In genomic region chr6:44246663-44247337, GRCh38 we compare ENCODE assay signal across 8 cellular contexts. TPM values are rescaled to one million over a fixed set of nuclear protein-coding genes. Genes with fewer than 3 reads are reported as not detected.
A peak's percentile ranks its signal among the peaks of the same experiment; 100 is the strongest.
DNase-seq lines count a peak whose midpoint lies in the region; ATAC-seq and TF ChIP-seq lines count a peak whose summit lies in the region.

TSS of gene HSP90AB1 (plus strand) at chr6:44247101. CDS start at chr6:44248630, 1,529 bp downstream.

- H4K20me1 ChIP-seq in PC-3 (ENCODE audit: low read length): peaks cover 48% of the 10 kb centered on the region

- H3F3A ChIP-seq in PC-3 (ENCODE audit: low read length, unreplicated experiment): peaks cover 38% of the 10 kb centered on the region

- intact Hi-C loops in PC-3 (cut with micrococcal nuclease): no loop called here

- H3K36me3 Mint-ChIP-seq in activated T-cell treated with anti-CD3 and anti-CD28 coated beads, Interleukin-2, amount 50 U/mL, for 24 hours (ENCODE audit: low read depth): peaks cover 55% of the 10 kb centered on the region

- peak within 1 kb of the TSS; percentile 100 for H3K4me3 ChIP-seq in Jurkat, Clone E6-1 (ENCODE audit: low read length)
- H3K4me3 ChIP-seq in PC-3 (ENCODE audit: low read length): peak within 1 kb of the TSS; percentile 99
- peak within 1 kb of the TSS; percentile 67 to 88 for H3K4me3 ChIP-seq in esophagus (ENCODE audit: low read depth in 1 of 2, low read length in 2 of 2)
- H3K4me3 ChIP-seq in muscle layer of colon (ENCODE audit: low read depth in 1 of 2, low read length in 2 of 2): peak within 1 kb of the TSS; percentile 85 to 94

- H3K36me3 ChIP-seq in PC-3 (ENCODE audit: low read depth, low read length): peaks cover 46% of the 10 kb centered on the region
- peaks cover 13 to 15% of the 10 kb centered on the region in 2 donors for H3K36me3 ChIP-seq in esophagus (ENCODE audit: control insufficient read depth in 2 of 2, insufficient read depth in 2 of 2, low read length in 1 of 2)
- peaks cover 33% of the 10 kb centered on the region for H3K36me3 ChIP-seq in muscle layer of colon (ENCODE audit: insufficient read depth, low read length)

- peak within 1 kb of the TSS; percentile 100 for H3K27ac Mint-ChIP-seq in activated T-cell treated with anti-CD3 and anti-CD28 coated beads, Interleukin-2, amount 50 U/mL, for 24 hours

- CTCF ChIA-PET in PC-3 (lab: Charles Lee): interaction anchor here (1.0 kb wide), 1 partner anchor 10 kb away, joined by 6 read pairs; no protein-coding TSS in a partner anchor

- TF ChIP-seq CTCF in PC-3 (conservative IDR thresholded peaks at IDR 0.05; ENCODE audit: low read depth, low read length): no peak

- 0% methylated on average over 34 of the region's 34 CpGs for WGBS in esophagus, 2 donors

- H3K4me2 ChIP-seq in PC-3 (ENCODE audit: low read length): peak within 1 kb of the TSS; percentile 90

- peaks cover 51% of the 10 kb centered on the region for H3K79me2 ChIP-seq in PC-3 (ENCODE audit: low read length)

- H3K9ac ChIP-seq in PC-3 (ENCODE audit: low read length): peak within 1 kb of the TSS; percentile 96
- H3K9ac ChIP-seq in muscle layer of colon (ENCODE audit: low read length): peak within 1 kb of the TSS; percentile 73

- no TSS peak for BruUV-seq in PC-3 (replicated peaks; lab: Mats Ljungman, UMichigan)

- H3K27me3 Mint-ChIP-seq in activated T-cell treated with anti-CD3 and anti-CD28 coated beads, Interleukin-2, amount 50 U/mL, for 24 hours: no peaks in the 10 kb centered on the region

- ATAC-seq in GM21717 (IDR thresholded peaks at IDR 0.05; ENCODE audit: unreplicated experiment) (peak; percentile 61), PC-3 (peak; percentile 73)

- no peaks in the 10 kb centered on the region for H3K9me3 ChIP-seq in PC-3 (ENCODE audit: low read length)
- H3K9me3 ChIP-seq in esophagus (ENCODE audit: control insufficient read depth in 2 of 2, insufficient read depth in 1 of 2, low read depth in 1 of 2, low read length in 1 of 2): no peaks in the 10 kb centered on the region
- no peaks in the 10 kb centered on the region for H3K9me3 ChIP-seq in muscle layer of colon (ENCODE audit: low read length)

- POLR2A ChIA-PET in PC-3 (lab: Charles Lee; ENCODE audit: unreplicated experiment): interaction anchor here (0.5 to 2.1 kb wide), 4 partner anchors 9 to 205 kb away, joined by 3 to 10 read pairs (median 4); partner anchors contain the start of gene CDC5L

- H3K4me1 Mint-ChIP-seq in activated T-cell treated with anti-CD3 and anti-CD28 coated beads, Interleukin-2, amount 50 U/mL, for 24 hours (ENCODE audit: low read depth): peaks cover 48% of the 10 kb centered on the region

- H3K4me1 ChIP-seq in PC-3 (ENCODE audit: insufficient read depth, low read length): peaks cover 39% of the 10 kb centered on the region
- H3K4me1 ChIP-seq in esophagus (ENCODE audit: control insufficient read depth in 2 of 2, insufficient read depth in 2 of 2, low read length in 1 of 2): peaks cover 0 to 4% of the 10 kb centered on the region in 2 donors
- H3K4me1 ChIP-seq in muscle layer of colon (ENCODE audit: insufficient read depth, low read length): peaks cover 16% of the 10 kb centered on the region

- H3K4me3 Mint-ChIP-seq in activated T-cell treated with anti-CD3 and anti-CD28 coated beads, Interleukin-2, amount 50 U/mL, for 24 hours: peak within 1 kb of the TSS; percentile 98

- H3K9me3 Mint-ChIP-seq in activated T-cell treated with anti-CD3 and anti-CD28 coated beads, Interleukin-2, amount 50 U/mL, for 24 hours: no peaks in the 10 kb centered on the region

- H3K9me2 ChIP-seq in PC-3 (replicated peaks; ENCODE audit: low read length): no peaks in the 10 kb centered on the region

- peak; percentile 94 for DNase-seq in DMS53 treated with DMSO at 0.1 percent for 48 hours (lab: John Stamatoyannopoulos, UW; ENCODE audit: unreplicated experiment)
- peak; percentile 99 for DNase-seq in Jurkat, Clone E6-1 (ENCODE audit: low read depth, low spot score)
- peak; percentile 98 for DNase-seq in PC-3
- DNase-seq in activated T-cell treated with anti-CD3 and anti-CD28 coated beads, Interleukin-2, amount 50 U/mL, for 24 hours: peak; percentile 96
- DNase-seq in stimulated activated CD8-positive, alpha-beta memory T cell treated with anti-CD3 and anti-CD28 coated beads, Interleukin-7, amount 100 ng/mL, for 1 hour (ENCODE audit: low read depth in 2 of 2): peak; percentile 86 to 87

- H3K27ac ChIP-seq in PC-3 (ENCODE audit: low read length): peak within 1 kb of the TSS; percentile 61
- peak within 1 kb of the TSS; percentile 97 to 100 for H3K27ac ChIP-seq in esophagus (ENCODE audit: low read depth in 2 of 2, low read length in 1 of 2)
- H3K27ac ChIP-seq in muscle layer of colon (ENCODE audit: low read depth, low read length): peak within 1 kb of the TSS; percentile 97

- H3K27me3 ChIP-seq in PC-3 (ENCODE audit: low read length) (no peaks in the 10 kb centered on the region), esophagus (ENCODE audit: control insufficient read depth in 1 of 2, insufficient read depth in 2 of 2, low read length in 2 of 2) (no peaks in the 10 kb centered on the region), muscle layer of colon (ENCODE audit: control insufficient read depth in 1 of 2, insufficient read depth in 2 of 2, low read length in 2 of 2) (no peaks in the 10 kb centered on the region)

- peak within 1 kb of the TSS; percentile 85 for H2AFZ ChIP-seq in PC-3 (ENCODE audit: low read length)

RNA-seq across cellular contexts. Expression of gene HSP90AB1, which starts in this region (rescaled TPM):
- 1,225 TPM for polyA plus RNA-seq in Jurkat, Clone E6-1 (2012; ENCODE audit: insufficient read depth, insufficient read length)
- 1,280 and 1,322 TPM in 2 replicates for total RNA-seq in PC-3 (2014; rRNA removed)
- 100 to 1,000 TPM; 129 to 403 TPM for polyA plus RNA-seq in esophagus

Comparison
In these comparisons a context has a peak if more than half of its experiments do, and no peak if none do; other contexts are left out.
1. Peak in every context shown above with its lines: DNase-seq, ATAC-seq, H3K4me3 ChIP-seq and H3K27ac ChIP-seq.